9 cellular contexts compared by ENCODE assay signal in the genomic region with DNA sequence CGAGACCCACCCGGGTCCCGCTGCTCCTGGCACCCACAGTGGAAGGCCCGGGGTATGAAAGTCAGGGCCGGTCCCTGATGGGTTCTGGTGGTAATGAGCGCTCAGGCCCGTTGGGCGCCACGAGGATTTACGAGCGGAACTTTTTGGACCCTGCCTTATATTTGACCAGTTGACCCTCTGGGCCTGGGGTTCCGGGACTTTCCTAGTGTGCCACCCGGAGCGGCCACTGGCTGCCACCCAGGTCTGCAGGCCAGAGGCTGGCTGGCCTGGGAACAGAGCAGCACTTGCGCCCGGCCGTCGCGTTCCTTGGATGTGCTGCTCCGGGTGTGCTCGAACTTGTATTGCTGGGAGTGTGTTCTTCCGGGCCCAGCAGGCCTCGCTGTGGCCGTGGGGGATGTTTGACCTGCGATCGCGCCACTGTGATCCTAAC. TPM values are rescaled to one million over a fixed set of nuclear protein-coding genes. Genes with fewer than 3 reads are reported as not detected.
DNase-seq lines count a peak whose midpoint lies in the region; ATAC-seq lines count a peak whose summit lies in the region.
"Had no signal": no experiment of that assay in that cellular context is flagged by ENCODE, and none has a peak within 500 bp of the region (broad histone marks: within the 10 kb centered on the region; RNA-seq: fewer than 3 reads in every experiment).

No MANE protein-coding gene starts in this region.

- H3K4me1 Mint-ChIP-seq in CD4-positive, alpha-beta memory T cell: peaks cover 13 to 24% (median 18%) of the 10 kb centered on the region in 4 donors
- H3K4me1 Mint-ChIP-seq in activated CD4-positive, alpha-beta memory T cell treated with anti-CD3 and anti-CD28 coated beads for 36 hours (ENCODE audit: low read depth): peaks cover 10% of the 10 kb centered on the region

- peaks cover 0 to 3% of the 10 kb centered on the region in 2 donors for H3K27me3 Mint-ChIP-seq in CD4-positive, alpha-beta memory T cell
- H3K27me3 Mint-ChIP-seq in activated CD4-positive, alpha-beta memory T cell treated with anti-CD3 and anti-CD28 coated beads for 36 hours: peaks cover 9% of the 10 kb centered on the region

- peaks cover 21% of the 10 kb centered on the region for H3K4me1 ChIP-seq in CD4-positive, alpha-beta memory T cell (ENCODE audit: insufficient read depth, low read length)
- H3K4me1 ChIP-seq in neuronal stem cell (ENCODE audit: control insufficient read depth in 2 of 2, insufficient read depth in 1 of 2, low read depth in 1 of 2, low read length in 2 of 2): peaks cover 10 to 12% of the 10 kb centered on the region in 2 donors

- H2BK120ac ChIP-seq in neuronal stem cell (ENCODE audit: low read depth, low read length): no peak overlapping the region

- no peaks in the 10 kb centered on the region for H3K9me3 Mint-ChIP-seq in CD4-positive, alpha-beta memory T cell
- H3K9me3 Mint-ChIP-seq in activated CD4-positive, alpha-beta memory T cell treated with anti-CD3 and anti-CD28 coated beads for 36 hours: no peaks in the 10 kb centered on the region

- H3K4me2 ChIP-seq in neuronal stem cell (ENCODE audit: insufficient read depth, low read length, poor library complexity, severe bottlenecking): peak overlapping the region; percentile 72

- H3K36me3 ChIP-seq in CD4-positive, alpha-beta memory T cell (ENCODE audit: insufficient read depth, low read length): no peaks in the 10 kb centered on the region
- no peaks in the 10 kb centered on the region for H3K36me3 ChIP-seq in neuronal stem cell (replicated peaks in 1 of 2; ENCODE audit: control insufficient read depth in 2 of 2, insufficient read depth in 2 of 2, low read length in 2 of 2)

- peak overlapping the region; percentile 84 for H3K18ac ChIP-seq in neuronal stem cell (ENCODE audit: low read length)

- DNase-seq in CD4-positive, alpha-beta memory T cell: no peak
- no peak for DNase-seq in activated CD4-positive, alpha-beta memory T cell treated with anti-CD3 and anti-CD28 coated beads for 36 hours
- peak; percentile 53 for DNase-seq in glomerular visceral epithelial cell (ENCODE audit: extremely low spot score)
- no peak for DNase-seq in neuronal stem cell (ENCODE audit: low spot score)
- no peak for DNase-seq in epidermal melanocyte (ENCODE audit: insufficient read length, low spot score)
- no peak for DNase-seq in NCI-H524 (lab: John Stamatoyannopoulos, UW)
- no peak for DNase-seq in CD1c-positive myeloid dendritic cell (ENCODE audit: extremely low spot score)

- POLR2A ChIA-PET in CD4-positive, alpha-beta memory T cell (lab: Charles Lee; ENCODE audit: partially characterized antibody): interaction anchor here (1.4 to 2.1 kb wide), 2 partner anchors 30 to 36 kb away, joined by 7 to 8 read pairs; a partner anchor contains a TSS
- POLR2A ChIA-PET in activated CD4-positive, alpha-beta memory T cell treated with anti-CD3 and anti-CD28 coated beads for 36 hours (lab: Charles Lee): interaction anchor here (0.7 kb wide), 1 partner anchor 219 kb away, joined by 3 read pairs; no protein-coding TSS in a partner anchor

- H2AK5ac ChIP-seq in neuronal stem cell (ENCODE audit: low read depth, low read length): no peak overlapping the region

- no peak overlapping the region for H4K8ac ChIP-seq in neuronal stem cell (ENCODE audit: low read depth, low read length)

- no peak overlapping the region for H2BK15ac ChIP-seq in neuronal stem cell (ENCODE audit: low read length)

- H3K14ac ChIP-seq in neuronal stem cell (ENCODE audit: low read length): no peak overlapping the region

- H2BK12ac ChIP-seq in neuronal stem cell (ENCODE audit: low read length): no peak overlapping the region

- H3K4ac ChIP-seq in neuronal stem cell (ENCODE audit: low read length): no peak overlapping the region

- no CpG with 5 or more reads among the region's 27 CpGs for WGBS in neuronal stem cell (ENCODE audit: extremely low coverage in 2 of 2, insufficient read length in 2 of 2, insufficient replicate concordance in 1 of 2), 2 donors

- H3K79me1 ChIP-seq in neuronal stem cell (ENCODE audit: low read depth, low read length): no peaks in the 10 kb centered on the region

- H3K27ac Mint-ChIP-seq in CD4-positive, alpha-beta memory T cell: peak overlapping the region in 1 of 7 donors; percentile 56
- H3K27ac Mint-ChIP-seq in activated CD4-positive, alpha-beta memory T cell treated with anti-CD3 and anti-CD28 coated beads for 36 hours: no peak overlapping the region

- intact Hi-C loops in CD4-positive, alpha-beta memory T cell (cut with micrococcal nuclease): loop anchor here (1.0 kb wide), 1 partner anchor 1309 kb away; a partner anchor contains a TSS
- intact Hi-C loops in activated CD4-positive, alpha-beta memory T cell treated with anti-CD3 and anti-CD28 coated beads for 36 hours (cut with micrococcal nuclease): loop anchor here (2.0 kb wide), 1 partner anchor 31 kb away; a partner anchor contains a TSS

- H3K9me3 ChIP-seq in CD4-positive, alpha-beta memory T cell (ENCODE audit: control insufficient read depth in 1 of 2, low read length in 2 of 2): no peaks in the 10 kb centered on the region
- no peaks in the 10 kb centered on the region for H3K9me3 ChIP-seq in neuronal stem cell (replicated peaks in 1 of 2; ENCODE audit: control insufficient read depth in 2 of 2, insufficient read depth in 1 of 2, low read depth in 1 of 2, low read length in 2 of 2)

- H4K91ac ChIP-seq in neuronal stem cell (ENCODE audit: low read depth, low read length, poor library complexity): no peak overlapping the region

- H3K27ac ChIP-seq in CD4-positive, alpha-beta memory T cell (ENCODE audit: low read depth, low read length): no peak overlapping the region
- H3K27ac ChIP-seq in neuronal stem cell (replicated peaks; ENCODE audit: low read length): no peak overlapping the region

- peak overlapping the region in 1 of 2 donors; percentile 80 for H3K4me3 ChIP-seq in CD4-positive, alpha-beta memory T cell (ENCODE audit: low read length in 2 of 2)
- H3K4me3 ChIP-seq in neuronal stem cell (ENCODE audit: low read length in 2 of 2): peak overlapping the region; percentile 44 to 87

- no peak for ATAC-seq in GM18867 (IDR thresholded peaks at IDR 0.05; ENCODE audit: unreplicated experiment)

- H3K9ac ChIP-seq in neuronal stem cell (ENCODE audit: low read depth, low read length, poor library complexity): no peak overlapping the region

- H3K27me3 ChIP-seq in CD4-positive, alpha-beta memory T cell (ENCODE audit: insufficient read depth, low read length): no peaks in the 10 kb centered on the region
- H3K27me3 ChIP-seq in neuronal stem cell (ENCODE audit: control insufficient read depth in 3 of 3, insufficient read depth in 3 of 3, low read depth in 1 of 3, low read length in 3 of 3): peaks cover 11 to 25% (median 16%) of the 10 kb centered on the region in 3 experiments

- H2AFZ ChIP-seq in neuronal stem cell (ENCODE audit: low read length): peak overlapping the region; percentile 90

- H3K4me3 Mint-ChIP-seq in CD4-positive, alpha-beta memory T cell: peak overlapping the region; percentile 88 to 95 (median 88)
- peak overlapping the region; percentile 77 for H3K4me3 Mint-ChIP-seq in activated CD4-positive, alpha-beta memory T cell treated with anti-CD3 and anti-CD28 coated beads for 36 hours

- H2BK5ac ChIP-seq in neuronal stem cell (ENCODE audit: low read length): no peak overlapping the region

- CTCF ChIA-PET in CD4-positive, alpha-beta memory T cell (lab: Charles Lee; ENCODE audit: partially characterized antibody): interaction anchor here (1.1 to 2.2 kb wide), 3 partner anchors 29 to 33 kb away, joined by 3 to 6 read pairs (median 6); a partner anchor contains a TSS
- CTCF ChIA-PET in activated CD4-positive, alpha-beta memory T cell treated with anti-CD3 and anti-CD28 coated beads for 36 hours (lab: Charles Lee): interaction anchor here (1.5 kb wide), 1 partner anchor 45 kb away, joined by 4 read pairs; no protein-coding TSS in a partner anchor

- peak overlapping the region; percentile 17 for H3K23ac ChIP-seq in neuronal stem cell (ENCODE audit: low read depth, low read length, poor library complexity)

- peaks cover 0 to 3% of the 10 kb centered on the region in 2 donors for H3K36me3 Mint-ChIP-seq in CD4-positive, alpha-beta memory T cell
- peaks cover 2% of the 10 kb centered on the region for H3K36me3 Mint-ChIP-seq in activated CD4-positive, alpha-beta memory T cell treated with anti-CD3 and anti-CD28 coated beads for 36 hours

RNA-seq across cellular contexts. Expression of a gene that starts 1.0 kb away (rescaled TPM):
- 1 to 10 TPM; 5.1 to 5.5 TPM for total RNA-seq in CD4-positive, alpha-beta memory T cell
- 1 to 10 TPM; 8.0 to 9.2 TPM for polyA plus RNA-seq in CD4-positive, alpha-beta memory T cell
- 1 to 10 TPM; 2.3 to 2.9 TPM for total RNA-seq in activated CD4-positive, alpha-beta memory T cell treated with anti-CD3 and anti-CD28 coated beads for 36 hours
- polyA plus RNA-seq in neuronal stem cell (2013, experiment 1 of 2): 2.7 TPM
- polyA plus RNA-seq in neuronal stem cell (2013, experiment 2 of 2): 2.9 TPM

RNA-seq across cellular contexts. Expression of a gene that starts 29.9 kb away (rescaled TPM):
- 1 to 10 TPM; 1.4 to 2.3 TPM for total RNA-seq in CD4-positive, alpha-beta memory T cell
- polyA plus RNA-seq in CD4-positive, alpha-beta memory T cell: 1 to 10 TPM in 1 of 2 donors, under 1 TPM in 1; 0.13 to 1.4 TPM
- 1 to 10 TPM; 1.8 to 2.1 TPM for total RNA-seq in activated CD4-positive, alpha-beta memory T cell treated with anti-CD3 and anti-CD28 coated beads for 36 hours
- polyA plus RNA-seq in neuronal stem cell (2013, experiment 1 of 2): not detected
- polyA plus RNA-seq in neuronal stem cell (2013, experiment 2 of 2): not detected
- total RNA-seq: M059J had no signal
